In genomic region chr5:68182534-68182933, GRCh38 we compare ENCODE assay signal across 17 cellular contexts.
"Had no signal": no experiment of that assay in that cellular context is flagged by ENCODE, and none has a peak within 500 bp of the region (broad histone marks: within the 10 kb centered on the region; RNA-seq: fewer than 3 reads in every experiment).

No MANE protein-coding gene starts in this region.

- H3K9me3 Mint-ChIP-seq: activated B cell treated with CpG ODN at 0.5 μM for 24 hours, type B pancreatic cell had no signal

- H3K4me3 Mint-ChIP-seq: activated B cell treated with CpG ODN at 0.5 μM for 24 hours; activated CD8-positive, alpha-beta T cell treated with anti-CD3 and anti-CD28 coated beads, Interleukin-2, amount 10 ng/mL, durations not matched to agents 7 days and 5 days; activated naive CD8-positive, alpha-beta T cell; nephron progenitor cell; type B pancreatic cell had no signal

- H3K27ac Mint-ChIP-seq: activated B cell treated with CpG ODN at 0.5 μM for 24 hours; activated CD8-positive, alpha-beta T cell treated with anti-CD3 and anti-CD28 coated beads, Interleukin-2, amount 10 ng/mL, durations not matched to agents 7 days and 5 days; activated naive CD8-positive, alpha-beta T cell; nephron progenitor cell; type B pancreatic cell had no signal

- H3K36me3 Mint-ChIP-seq: type B pancreatic cell had no signal

- H3K27ac ChIP-seq: esophagus muscularis mucosa, prostate gland had no signal

- DNase-seq: activated B cell treated with CpG ODN at 0.5 μM for 24 hours; activated CD4-positive, alpha-beta T cell treated with anti-CD3 and anti-CD28 coated beads for 48 hours; activated CD8-positive, alpha-beta T cell treated with anti-CD3 and anti-CD28 coated beads, Interleukin-2, amount 10 ng/mL, durations not matched to agents 7 days and 5 days; activated gamma-delta T cell treated with Interleukin-2 at 50 U/mL for 16 hours; amniotic stem cell; body of pancreas; nephron progenitor cell; right cardiac atrium; stimulated activated CD4-positive, alpha-beta T cell treated with anti-CD3 and anti-CD28 coated beads, Interleukin-4, amount 100 ng/mL, for 4 hours; stimulated activated CD8-positive, alpha-beta memory T cell treated with anti-CD3 and anti-CD28 coated beads, Interleukin-4, amount 100 ng/mL, for 48 hours; stimulated activated naive CD8-positive, alpha-beta T cell treated with anti-CD3 and anti-CD28 coated beads, Interleukin-15, Interleukin-2, amounts not matched to agents 100 U/mL and 50 U/mL, for 24 hours had no signal

- ATAC-seq: activated CD8-positive, alpha-beta T cell treated with anti-CD3 and anti-CD28 coated beads, Interleukin-2, amount 10 ng/mL, durations not matched to agents 7 days and 5 days; body of pancreas; right cardiac atrium; stimulated activated naive CD8-positive, alpha-beta T cell treated with anti-CD3 and anti-CD28 coated beads, Interleukin-15, Interleukin-2, amounts not matched to agents 100 U/mL and 50 U/mL, for 24 hours had no signal

- H3K27me3 ChIP-seq: body of pancreas, esophagus muscularis mucosa had no signal

- FAIRE-seq: colon had no signal

- H3K9me3 ChIP-seq: body of pancreas, esophagus muscularis mucosa, prostate gland had no signal

- H3K27me3 Mint-ChIP-seq: activated B cell treated with CpG ODN at 0.5 μM for 24 hours; activated naive CD8-positive, alpha-beta T cell had no signal

- H3K4me1 ChIP-seq: prostate gland had no signal

- H3K4me3 ChIP-seq: body of pancreas, esophagus muscularis mucosa, prostate gland, smooth muscle cell had no signal

- H3K4me2 ChIP-seq: smooth muscle cell had no signal

- H3K36me3 ChIP-seq: esophagus muscularis mucosa, prostate gland had no signal
